6 cellular contexts compared by ENCODE assay signal in the genomic region with DNA sequence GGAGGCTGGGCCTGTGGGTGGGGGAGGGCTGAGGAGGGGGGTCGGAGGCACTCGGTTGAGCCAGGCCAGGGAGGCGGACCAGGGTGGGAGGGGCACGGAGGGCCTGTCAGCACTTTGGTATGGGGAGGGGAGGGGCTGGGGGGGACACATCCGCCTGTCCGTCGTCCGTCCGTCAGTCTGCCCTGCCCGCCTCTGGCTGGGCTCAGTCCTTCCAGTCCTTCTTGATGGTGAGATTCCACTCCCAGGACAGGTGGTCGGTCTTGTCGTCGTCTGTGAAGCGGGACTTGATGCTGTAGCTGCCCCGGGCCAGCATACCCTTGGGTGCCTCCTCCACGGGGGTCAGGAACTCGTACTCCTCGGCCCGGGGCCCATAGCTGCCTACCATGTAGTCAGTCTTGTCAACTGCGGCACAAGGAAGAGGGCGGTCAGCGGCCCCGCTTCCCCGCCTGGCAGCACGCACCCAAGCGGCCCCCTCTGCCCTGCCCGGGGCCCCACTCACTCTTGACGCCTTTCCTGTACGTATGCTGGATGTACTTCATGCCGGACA. TPM values are rescaled to one million over a fixed set of nuclear protein-coding genes. Genes with fewer than 3 reads are reported as not detected.
A peak's percentile ranks its signal among the peaks of the same experiment; 100 is the strongest.
DNase-seq lines count a peak whose midpoint lies in the region; ATAC-seq lines count a peak whose summit lies in the region.

No MANE protein-coding gene starts in this region.

- no peak overlapping the region for H3K4me3 ChIP-seq in HUES64 (ENCODE audit: low read length)
- H3K4me3 ChIP-seq in skeletal muscle tissue (ENCODE audit: low read length in 3 of 3): no peak overlapping the region

- H3K36me3 Mint-ChIP-seq in effector memory CD8-positive, alpha-beta T cell (ENCODE audit: insufficient read depth): peaks cover 85% of the 10 kb centered on the region

- peak; percentile 81 for DNase-seq in A172 (ENCODE audit: low spot score)
- no peak for DNase-seq in effector memory CD8-positive, alpha-beta T cell
- no peak for DNase-seq in NCI-H1694 treated with DMSO at 0.1 percent for 48 hours (lab: John Stamatoyannopoulos, UW)

- peak overlapping the region; percentile 78 to 86 for H3K4me3 Mint-ChIP-seq in effector memory CD8-positive, alpha-beta T cell

- H3K27me3 ChIP-seq in HUES64 (ENCODE audit: insufficient read depth, low read length): no peaks in the 10 kb centered on the region
- no peaks in the 10 kb centered on the region for H3K27me3 ChIP-seq in skeletal muscle tissue (ENCODE audit: control insufficient read depth in 3 of 3, insufficient read depth in 3 of 3, low read length in 3 of 3)

- H3K27ac ChIP-seq in HUES64 (ENCODE audit: low read depth, low read length) (peak overlapping the region; percentile 82), skeletal muscle tissue (ENCODE audit: low read depth, low read length) (peak overlapping the region; percentile 83)

- H3K9me3 Mint-ChIP-seq in effector memory CD8-positive, alpha-beta T cell: no peaks in the 10 kb centered on the region

- H3K9ac ChIP-seq in HUES64 (ENCODE audit: low read depth, low read length): no peak overlapping the region
- peak overlapping the region in 2 of 3 donors; percentile 8 to 59 for H3K9ac ChIP-seq in skeletal muscle tissue (ENCODE audit: low read depth in 1 of 3, low read length in 3 of 3)

- peak overlapping the region; percentile 79 to 97 for H3K27ac Mint-ChIP-seq in effector memory CD8-positive, alpha-beta T cell

- 68% methylated on average over 30 of the region's 30 CpGs for WGBS in HUES64

- H3K36me3 ChIP-seq in HUES64 (ENCODE audit: insufficient read depth, low read length) (peaks cover 36% of the 10 kb centered on the region), skeletal muscle tissue (ENCODE audit: control insufficient read depth in 3 of 3, insufficient read depth in 3 of 3, low read length in 3 of 3) (peaks cover 11 to 21% (median 14%) of the 10 kb centered on the region in 3 donors)

- H3K4me1 Mint-ChIP-seq in effector memory CD8-positive, alpha-beta T cell (ENCODE audit: low read depth in 2 of 2): peaks cover 23 to 28% of the 10 kb centered on the region in 2 donors

- H3K4me1 ChIP-seq in HUES64 (ENCODE audit: insufficient read depth, low read length) (peaks cover 25% of the 10 kb centered on the region), skeletal muscle tissue (ENCODE audit: control insufficient read depth in 3 of 3, insufficient read depth in 3 of 3, low read length in 3 of 3) (peaks cover 42 to 76% (median 49%) of the 10 kb centered on the region in 3 donors)

- no peak for ATAC-seq in effector memory CD8-positive, alpha-beta T cell (replicated peaks)
- no peak for ATAC-seq in HG03097 (IDR thresholded peaks at IDR 0.05; ENCODE audit: low FRiP score, unreplicated experiment)

- H3K9me3 ChIP-seq in HUES64 (ENCODE audit: insufficient read depth, low read depth, low read length) (no peaks in the 10 kb centered on the region), skeletal muscle tissue (ENCODE audit: control insufficient read depth in 3 of 3, low read length in 3 of 3) (no peaks in the 10 kb centered on the region)

- no peaks in the 10 kb centered on the region for H3K27me3 Mint-ChIP-seq in effector memory CD8-positive, alpha-beta T cell

RNA-seq across cellular contexts. Expression of gene ARHGDIA, which starts 2.4 kb away (rescaled TPM):
- 173 and 183 TPM in 2 replicates for total RNA-seq in A172 (2014; rRNA removed; shearing (Covaris generic))
- 172 TPM for polyA plus RNA-seq in HUES64 (2013, experiment 1 of 2)
- polyA plus RNA-seq in HUES64 (2013, experiment 2 of 2): 174 TPM
- 43.3 TPM for total RNA-seq in skeletal muscle tissue

RNA-seq across cellular contexts. Expression of gene P4HB, which starts 8.4 kb away (rescaled TPM):
- 1,091 and 1,235 TPM in 2 replicates for total RNA-seq in A172 (2014; rRNA removed; shearing (Covaris generic))
- polyA plus RNA-seq in HUES64 (2013, experiment 1 of 2): 276 TPM
- polyA plus RNA-seq in HUES64 (2013, experiment 2 of 2): 272 TPM
- total RNA-seq in skeletal muscle tissue: 264 TPM

RNA-seq across cellular contexts. Expression of gene ALYREF, which starts 22.6 kb away (rescaled TPM):
- total RNA-seq in A172 (2014; rRNA removed; shearing (Covaris generic)): 376 and 393 TPM in 2 replicates
- polyA plus RNA-seq in HUES64 (2013, experiment 1 of 2): 173 TPM
- polyA plus RNA-seq in HUES64 (2013, experiment 2 of 2): 145 TPM
- total RNA-seq in skeletal muscle tissue: 78.8 TPM

RNA-seq across cellular contexts. Expression of gene ANAPC11, which starts 22.8 kb away (rescaled TPM):
- 207 and 245 TPM in 2 replicates for total RNA-seq in A172 (2014; rRNA removed; shearing (Covaris generic))
- 178 TPM for polyA plus RNA-seq in HUES64 (2013, experiment 1 of 2)
- 175 TPM for polyA plus RNA-seq in HUES64 (2013, experiment 2 of 2)
- 104 TPM for total RNA-seq in skeletal muscle tissue

RNA-seq across cellular contexts. Expression of gene NPB, which starts 33.3 kb away (rescaled TPM):
- total RNA-seq in A172 (2014; rRNA removed; shearing (Covaris generic)): 0.77 and 1.8 TPM in 2 replicates
- 0.75 TPM for polyA plus RNA-seq in HUES64 (2013, experiment 1 of 2)
- 0.44 TPM for polyA plus RNA-seq in HUES64 (2013, experiment 2 of 2)
- total RNA-seq in skeletal muscle tissue: 1.0 TPM
